16 cellular contexts compared by ENCODE assay signal in the genomic region with DNA sequence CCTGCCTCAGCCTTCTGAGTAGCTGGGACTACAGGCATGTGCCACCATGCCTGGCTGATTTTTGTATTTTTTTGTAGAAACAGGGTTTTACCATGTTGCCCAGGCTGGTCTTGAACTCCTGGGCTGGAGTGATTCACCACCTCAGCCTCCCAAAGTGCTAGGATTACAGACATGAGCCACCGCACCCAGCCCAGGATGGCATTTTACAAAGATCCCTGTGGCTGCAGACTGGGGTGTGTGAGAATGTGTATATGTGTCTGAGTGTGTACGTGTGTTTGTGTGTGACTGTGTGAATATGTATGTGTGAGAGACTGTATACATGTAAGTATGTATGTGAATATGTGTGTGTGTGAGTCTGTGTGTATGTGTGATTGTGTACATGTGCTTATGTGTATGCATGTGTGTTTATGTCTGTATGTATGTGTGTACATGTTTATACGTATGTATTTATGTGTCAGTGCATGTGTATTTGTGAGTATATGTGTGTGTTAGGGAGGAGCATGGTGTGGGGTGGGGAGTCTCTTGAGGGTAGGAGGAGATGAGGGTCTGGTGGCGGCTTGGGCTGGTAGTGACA.
"Had no signal": no experiment of that assay in that cellular context is flagged by ENCODE, and none has a peak within 500 bp of the region (broad histone marks: within the 10 kb centered on the region; RNA-seq: fewer than 3 reads in every experiment).

No MANE protein-coding gene starts in this region.

- H3K36me3 ChIP-seq: adrenal gland, prostate gland, thoracic aorta had no signal

- H3K27me3 Mint-ChIP-seq: activated B cell treated with CpG ODN at 0.5 μM for 24 hours; activated CD4-positive, alpha-beta T cell treated with anti-CD3 and anti-CD28 coated beads, Interleukin-2, amount 10 ng/mL, durations not matched to agents 24 days and 14 days; activated naive CD4-positive, alpha-beta T cell treated with anti-CD3 and anti-CD28 coated beads, Interleukin-2, amount 10 ng/mL, durations not matched to agents 7 days and 5 days; naive thymus-derived CD8-positive, alpha-beta T cell had no signal

- ATAC-seq: body of pancreas; esophagus mucosa; left colon; naive thymus-derived CD8-positive, alpha-beta T cell; sciatic nerve had no signal

- H3K4me1 ChIP-seq: body of pancreas, prostate gland had no signal

- H3K36me3 Mint-ChIP-seq: activated naive CD4-positive, alpha-beta T cell treated with anti-CD3 and anti-CD28 coated beads, Interleukin-2, amount 10 ng/mL, durations not matched to agents 7 days and 5 days had no signal

- H3K9me3 ChIP-seq: adrenal gland, body of pancreas, prostate gland, stomach, thoracic aorta had no signal

- DNase-seq: activated B cell treated with CpG ODN at 0.5 μM for 24 hours; activated CD4-positive, alpha-beta T cell treated with anti-CD3 and anti-CD28 coated beads, Interleukin-2, amount 10 ng/mL, durations not matched to agents 24 days and 14 days; activated CD8-positive, alpha-beta memory T cell treated with anti-CD3 and anti-CD28 coated beads for 24 hours; activated naive CD4-positive, alpha-beta T cell treated with anti-CD3 and anti-CD28 coated beads, Interleukin-2, amount 10 ng/mL, durations not matched to agents 7 days and 5 days; adrenal gland; body of pancreas; cerebellar nuclear complex; left colon; naive thymus-derived CD8-positive, alpha-beta T cell; nucleus accumbens; stimulated activated CD4-positive, alpha-beta T cell treated with anti-CD3 and anti-CD28 coated beads, Interleukin-4, amount 100 ng/mL, for 24 hours; stomach had no signal

- H3K9me3 Mint-ChIP-seq: activated B cell treated with CpG ODN at 0.5 μM for 24 hours; activated CD4-positive, alpha-beta T cell treated with anti-CD3 and anti-CD28 coated beads, Interleukin-2, amount 10 ng/mL, durations not matched to agents 24 days and 14 days; activated naive CD4-positive, alpha-beta T cell treated with anti-CD3 and anti-CD28 coated beads, Interleukin-2, amount 10 ng/mL, durations not matched to agents 7 days and 5 days; naive thymus-derived CD8-positive, alpha-beta T cell had no signal

- H3K27ac Mint-ChIP-seq: activated B cell treated with CpG ODN at 0.5 μM for 24 hours; activated CD4-positive, alpha-beta T cell treated with anti-CD3 and anti-CD28 coated beads, Interleukin-2, amount 10 ng/mL, durations not matched to agents 24 days and 14 days; activated naive CD4-positive, alpha-beta T cell treated with anti-CD3 and anti-CD28 coated beads, Interleukin-2, amount 10 ng/mL, durations not matched to agents 7 days and 5 days had no signal

- H3K4me3 Mint-ChIP-seq: activated B cell treated with CpG ODN at 0.5 μM for 24 hours; activated CD4-positive, alpha-beta T cell treated with anti-CD3 and anti-CD28 coated beads, Interleukin-2, amount 10 ng/mL, durations not matched to agents 24 days and 14 days; activated naive CD4-positive, alpha-beta T cell treated with anti-CD3 and anti-CD28 coated beads, Interleukin-2, amount 10 ng/mL, durations not matched to agents 7 days and 5 days; naive thymus-derived CD8-positive, alpha-beta T cell had no signal

- H3K27ac ChIP-seq: adrenal gland, body of pancreas, prostate gland, stomach, thoracic aorta had no signal

- H3K27me3 ChIP-seq: adrenal gland, body of pancreas, stomach had no signal

- H3K4me3 ChIP-seq: adrenal gland, body of pancreas, prostate gland, stomach, thoracic aorta had no signal
